In genomic region chr2:233855345-233855744, GRCh38 we compare ENCODE assay signal across 11 cellular contexts. TPM values are rescaled to one million over a fixed set of nuclear protein-coding genes. Genes with fewer than 3 reads are reported as not detected.
DNase-seq lines count a peak whose midpoint lies in the region; ATAC-seq and TF ChIP-seq lines count a peak whose summit lies in the region.
"Had no signal": no experiment of that assay in that cellular context is flagged by ENCODE, and none has a peak within 500 bp of the region (broad histone marks: within the 10 kb centered on the region; RNA-seq: fewer than 3 reads in every experiment).

No MANE protein-coding gene starts in this region.

- H3K27ac ChIP-seq in CD4-positive, alpha-beta memory T cell (ENCODE audit: low read depth, low read length), result no peak overlapping the region
- H3K27ac ChIP-seq in KOPT-K1 (ENCODE audit: low read depth, low read length, poor library complexity, severe bottlenecking), result peak overlapping the region; percentile 99
- H3K27ac ChIP-seq in naive thymus-derived CD4-positive, alpha-beta T cell (ENCODE audit: low read depth, low read length), result no peak overlapping the region

- no peaks in the 10 kb centered on the region for H3K9me3 Mint-ChIP-seq in CD4-positive, alpha-beta memory T cell
- no peaks in the 10 kb centered on the region for H3K9me3 Mint-ChIP-seq in activated naive CD8-positive, alpha-beta T cell (ENCODE audit: low read depth)
- no peaks in the 10 kb centered on the region for H3K9me3 Mint-ChIP-seq in naive thymus-derived CD4-positive, alpha-beta T cell

- H3K36me3 ChIP-seq in CD4-positive, alpha-beta memory T cell (ENCODE audit: insufficient read depth, low read length), result no peaks in the 10 kb centered on the region
- H3K36me3 ChIP-seq in KOPT-K1 (ENCODE audit: insufficient read depth, low read length), result peaks cover 38% of the 10 kb centered on the region
- no peaks in the 10 kb centered on the region for H3K36me3 ChIP-seq in naive thymus-derived CD4-positive, alpha-beta T cell (ENCODE audit: control insufficient read depth in 2 of 3, insufficient read depth in 3 of 3, low read length in 3 of 3)

- H3K36me3 Mint-ChIP-seq in CD4-positive, alpha-beta memory T cell, result peaks cover 0 to 3% of the 10 kb centered on the region in 2 donors
- peaks cover 1% of the 10 kb centered on the region for H3K36me3 Mint-ChIP-seq in activated naive CD8-positive, alpha-beta T cell
- H3K36me3 Mint-ChIP-seq in naive thymus-derived CD4-positive, alpha-beta T cell, result peaks cover 0 to 13% (median 0%) of the 10 kb centered on the region in 5 donors

- H3K4me1 Mint-ChIP-seq in CD4-positive, alpha-beta memory T cell, result peaks cover 4 to 38% (median 24%) of the 10 kb centered on the region in 4 donors
- peaks cover 16% of the 10 kb centered on the region for H3K4me1 Mint-ChIP-seq in activated naive CD8-positive, alpha-beta T cell (ENCODE audit: low read depth)
- H3K4me1 Mint-ChIP-seq in naive thymus-derived CD4-positive, alpha-beta T cell, result peaks cover 12 to 59% (median 18%) of the 10 kb centered on the region in 7 donors

- peak overlapping the region; percentile 28 to 95 (median 91) for H3K4me3 Mint-ChIP-seq in CD4-positive, alpha-beta memory T cell
- peak overlapping the region; percentile 99 for H3K4me3 Mint-ChIP-seq in activated naive CD8-positive, alpha-beta T cell
- H3K4me3 Mint-ChIP-seq in naive thymus-derived CD4-positive, alpha-beta T cell, result peak overlapping the region; percentile 60 to 98 (median 90)

- intact Hi-C loops in CD4-positive, alpha-beta memory T cell (cut with micrococcal nuclease), result loop anchor here (5.0 kb wide), 1 partner anchor 647 kb away; no protein-coding TSS in a partner anchor
- intact Hi-C loops in naive thymus-derived CD4-positive, alpha-beta T cell (cut with micrococcal nuclease), result loop anchor here (5.0 to 10.0 kb wide), 5 partner anchors 247 to 689 kb away; no protein-coding TSS in a partner anchor
- intact Hi-C loops in posterior cingulate gyrus (cut with DNase I), result loop anchor here (10.0 kb wide), 1 partner anchor 1259 kb away; no protein-coding TSS in a partner anchor

- no peak for TF ChIP-seq CTCF in GM10248 (IDR thresholded peaks at IDR 0.05; ENCODE audit: control extremely low read depth, extremely low read depth, low read depth, missing control alignments)

- peaks cover 1 to 10% of the 10 kb centered on the region in 2 donors for H3K27me3 Mint-ChIP-seq in CD4-positive, alpha-beta memory T cell
- H3K27me3 Mint-ChIP-seq in activated naive CD8-positive, alpha-beta T cell, result peaks cover 2% of the 10 kb centered on the region
- peaks cover under 1 to 7% (median 6%) of the 10 kb centered on the region in 5 donors for H3K27me3 Mint-ChIP-seq in naive thymus-derived CD4-positive, alpha-beta T cell

- CTCF ChIA-PET in CD4-positive, alpha-beta memory T cell (lab: Charles Lee; ENCODE audit: partially characterized antibody), result interaction anchor here (1.4 kb wide), 1 partner anchor 11 kb away, joined by 3 read pairs; no protein-coding TSS in a partner anchor
- CTCF ChIA-PET in naive thymus-derived CD4-positive, alpha-beta T cell (lab: Charles Lee), result no interaction called here
- CTCF ChIA-PET in GM10248 (lab: Yijun Ruan, JAX), result interaction anchor here (1.6 to 2.2 kb wide), 2 partner anchors 8 to 11 kb away, joined by 4 to 6 read pairs; no protein-coding TSS in a partner anchor
- CTCF ChIA-PET in HEK293T (lab: Yijun Ruan, JAX), result interaction anchor here (1.1 kb wide), 1 partner anchor 12 kb away, joined by 3 read pairs; no protein-coding TSS in a partner anchor

- no peak overlapping the region for H3K4me3 ChIP-seq in CD4-positive, alpha-beta memory T cell (ENCODE audit: low read length in 2 of 2)
- H3K4me3 ChIP-seq in naive thymus-derived CD4-positive, alpha-beta T cell (ENCODE audit: low read length), result peak overlapping the region; percentile 97

- DNase-seq in CD4-positive, alpha-beta memory T cell, result no peak
- no peak for DNase-seq in naive thymus-derived CD4-positive, alpha-beta T cell
- no peak for DNase-seq in GM10248 (ENCODE audit: extremely low spot score)
- no peak for DNase-seq in posterior cingulate gyrus
- DNase-seq in HEK293T (ENCODE audit: extremely low spot score), result no peak
- DNase-seq: activated effector memory CD4-positive, alpha-beta T cell treated with anti-CD3 and anti-CD28 coated beads, Interleukin-2, amount 50 U/mL, for 16 hours; effector CD8-positive, alpha-beta T cell; NCI-H446 had no signal

- no peak for ATAC-seq in naive thymus-derived CD4-positive, alpha-beta T cell
- ATAC-seq in HG02763 (IDR thresholded peaks at IDR 0.05; ENCODE audit: unreplicated experiment), result no peak

- no peak overlapping the region for H3K27ac Mint-ChIP-seq in CD4-positive, alpha-beta memory T cell
- no peak overlapping the region for H3K27ac Mint-ChIP-seq in activated naive CD8-positive, alpha-beta T cell
- peak overlapping the region in 1 of 9 donors; percentile 95 for H3K27ac Mint-ChIP-seq in naive thymus-derived CD4-positive, alpha-beta T cell

- H3K9me3 ChIP-seq in CD4-positive, alpha-beta memory T cell (ENCODE audit: control insufficient read depth in 1 of 2, low read length in 2 of 2), result no peaks in the 10 kb centered on the region
- H3K9me3 ChIP-seq in KOPT-K1 (ENCODE audit: insufficient read depth, low read length, poor library complexity, severe bottlenecking), result no peaks in the 10 kb centered on the region
- no peaks in the 10 kb centered on the region for H3K9me3 ChIP-seq in naive thymus-derived CD4-positive, alpha-beta T cell (ENCODE audit: control insufficient read depth in 2 of 3, low read length in 3 of 3)

- peaks cover 26% of the 10 kb centered on the region for H3K4me1 ChIP-seq in CD4-positive, alpha-beta memory T cell (ENCODE audit: insufficient read depth, low read length)
- H3K4me1 ChIP-seq in naive thymus-derived CD4-positive, alpha-beta T cell (ENCODE audit: control insufficient read depth in 2 of 2, insufficient read depth in 2 of 2, low read length in 2 of 2), result peaks cover 0 to 6% of the 10 kb centered on the region in 2 donors

- no peaks in the 10 kb centered on the region for H3K27me3 ChIP-seq in CD4-positive, alpha-beta memory T cell (ENCODE audit: insufficient read depth, low read length)
- H3K27me3 ChIP-seq in naive thymus-derived CD4-positive, alpha-beta T cell (ENCODE audit: control insufficient read depth in 2 of 2, insufficient read depth in 2 of 2, low read length in 2 of 2), result no peaks in the 10 kb centered on the region

- POLR2A ChIA-PET in CD4-positive, alpha-beta memory T cell (lab: Charles Lee; ENCODE audit: partially characterized antibody), result interaction anchor here (1.0 kb wide), 1 partner anchor 13 kb away, joined by 3 read pairs; the partner anchor contains the start of gene MSL3B
- POLR2A ChIA-PET in naive thymus-derived CD4-positive, alpha-beta T cell (lab: Charles Lee), result no interaction called here
- POLR2A ChIA-PET in GM10248 (lab: Yijun Ruan, JAX) (no interaction called here), HEK293T (lab: Yijun Ruan, JAX) (interaction anchor here (0.6 to 1.6 kb wide), 2 partner anchors 22 to 546 kb away, joined by 3 to 7 read pairs; no protein-coding TSS in a partner anchor)

TF ChIP-seq in HEK293T, 16 proteins besides CTCF, POLR2A, EP300 and RAD21:
- TF ChIP-seq CTBP1 (IDR thresholded peaks at IDR 0.05; ENCODE audit: borderline replicate concordance) (no peak), PKNOX1 (IDR thresholded peaks at IDR 0.05) (no peak), SUZ12 (IDR thresholded peaks at IDR 0.05) (no peak)

RNA-seq across cellular contexts. Expression of gene HJURP, which starts 1.0 kb away (rescaled TPM):
- total RNA-seq in CD4-positive, alpha-beta memory T cell, result under 1 TPM; 0.19 to 0.44 TPM
- not detected for polyA plus RNA-seq in CD4-positive, alpha-beta memory T cell
- 10 to 100 TPM in 1 of 5 experiments, under 1 TPM in 2, not detected in 2; 0.11 to 67.1 (median 0.27) TPM for total RNA-seq in naive thymus-derived CD4-positive, alpha-beta T cell
- polyA plus RNA-seq in naive thymus-derived CD4-positive, alpha-beta T cell, result under 1 TPM in 1 of 2 donors, not detected in 1; 0.40 TPM

Comparison
In these comparisons a context has a peak if more than half of its experiments do, and no peak if none do; other contexts are left out.
1. POLR2A ChIA-PET loops: an anchor here in CD4-positive, alpha-beta memory T cell (1.0 kb wide) and HEK293T (0.6 to 1.6 kb wide); none called in naive thymus-derived CD4-positive, alpha-beta T cell and GM10248.